Comparison of ENCODE assay signal across 11 cellular contexts in genomic region chr3:100899440-100900091, GRCh38.
A peak's percentile ranks its signal among the peaks of the same experiment; 100 is the strongest.
DNase-seq lines count a peak whose midpoint lies in the region; ATAC-seq and TF ChIP-seq lines count a peak whose summit lies in the region.
"Had no signal": no experiment of that assay in that cellular context is flagged by ENCODE, and none has a peak within 500 bp of the region (broad histone marks: within the 10 kb centered on the region; RNA-seq: fewer than 3 reads in every experiment).

No MANE protein-coding gene starts in this region.

- H3K36me3 Mint-ChIP-seq in chondrocyte (ENCODE audit: low read depth): peaks cover 2% of the 10 kb centered on the region
- no peaks in the 10 kb centered on the region for H3K36me3 Mint-ChIP-seq in activated naive CD4-positive, alpha-beta T cell treated with anti-CD3 and anti-CD28 coated beads, Interleukin-2, amount 10 ng/mL, durations not matched to agents 7 days and 5 days

- DNase-seq in GM13977 (ENCODE audit: low spot score) (peak; percentile 27), chondrocyte (ENCODE audit: low spot score) (no peak), GF-D8 (lab: John Stamatoyannopoulos, UW) (no peak), NCI-H524 treated with DMSO at 0.1 percent for 48 hours (lab: John Stamatoyannopoulos, UW) (no peak), dorsolateral prefrontal cortex (no peak)
- DNase-seq in activated naive CD4-positive, alpha-beta T cell treated with anti-CD3 and anti-CD28 coated beads, Interleukin-2, amount 10 ng/mL, durations not matched to agents 7 days and 5 days: no peak

- in situ Hi-C loops in GM13977 (cut with MboI; ENCODE audit: low pct_unique_long_range_greater_than_20kb, low sequenced_read_pairs, unreplicated experiment): no loop called here

- TF ChIP-seq CTCF in GM13977 (IDR thresholded peaks at IDR 0.05; ENCODE audit: extremely low read depth, insufficient read depth, missing control alignments) (no peak), chondrocyte (IDR thresholded peaks at IDR 0.05) (no peak), dorsolateral prefrontal cortex (IDR thresholded peaks at IDR 0.05 in 54 of 56, conservative IDR thresholded peaks at IDR 0.05 in 2 of 56; ENCODE audit: low read depth in 1 of 56, partially characterized antibody in 56 of 56) (no peak)

- H3K4me1 Mint-ChIP-seq in chondrocyte (ENCODE audit: low read depth): peaks cover 24% of the 10 kb centered on the region
- peaks cover 15% of the 10 kb centered on the region for H3K4me1 Mint-ChIP-seq in activated naive CD4-positive, alpha-beta T cell treated with anti-CD3 and anti-CD28 coated beads, Interleukin-2, amount 10 ng/mL, durations not matched to agents 7 days and 5 days

- H3K9me3 Mint-ChIP-seq in chondrocyte (ENCODE audit: low read depth): peaks cover 3% of the 10 kb centered on the region
- no peaks in the 10 kb centered on the region for H3K9me3 Mint-ChIP-seq in activated naive CD4-positive, alpha-beta T cell treated with anti-CD3 and anti-CD28 coated beads, Interleukin-2, amount 10 ng/mL, durations not matched to agents 7 days and 5 days
- H3K9me3 Mint-ChIP-seq: T-helper 1 cell treated with Interleukin-12 subunit alpha and Interleukin-12 subunit beta and Interleukin-4 antibody, amounts not matched to agents 30 μg/mL and 1 μg/mL, for 36 hours had no signal

- H3K27me3 ChIP-seq in dorsolateral prefrontal cortex: no peaks in the 10 kb centered on the region
- H3K27me3 ChIP-seq: tibial nerve had no signal

- CTCF ChIA-PET in activated naive CD4-positive, alpha-beta T cell treated with anti-CD3 and anti-CD28 coated beads, Interleukin-2, amount 10 ng/mL, durations not matched to agents 7 days and 5 days (lab: Charles Lee): no interaction called here

- ATAC-seq in GM21526 (IDR thresholded peaks at IDR 0.05; ENCODE audit: low FRiP score, unreplicated experiment): peak; percentile 89
- peak; percentile 83 for ATAC-seq in HG03442 (IDR thresholded peaks at IDR 0.05; ENCODE audit: unreplicated experiment)

- H3K27ac Mint-ChIP-seq in chondrocyte (ENCODE audit: unreplicated experiment): peak overlapping the region; percentile 17
- no peak overlapping the region for H3K27ac Mint-ChIP-seq in activated naive CD4-positive, alpha-beta T cell treated with anti-CD3 and anti-CD28 coated beads, Interleukin-2, amount 10 ng/mL, durations not matched to agents 7 days and 5 days
- H3K27ac Mint-ChIP-seq: T-helper 1 cell treated with Interleukin-12 subunit alpha and Interleukin-12 subunit beta and Interleukin-4 antibody, amounts not matched to agents 30 μg/mL and 1 μg/mL, for 36 hours had no signal

- H3K27me3 Mint-ChIP-seq in chondrocyte (ENCODE audit: low read depth): no peaks in the 10 kb centered on the region
- no peaks in the 10 kb centered on the region for H3K27me3 Mint-ChIP-seq in activated naive CD4-positive, alpha-beta T cell treated with anti-CD3 and anti-CD28 coated beads, Interleukin-2, amount 10 ng/mL, durations not matched to agents 7 days and 5 days

- H3K27ac ChIP-seq in dorsolateral prefrontal cortex: no peak overlapping the region
- H3K27ac ChIP-seq: tibial nerve had no signal

- intact Hi-C loops in dorsolateral prefrontal cortex (cut with DNase I): no loop called here

- no peak overlapping the region for H3K4me3 Mint-ChIP-seq in chondrocyte (ENCODE audit: unreplicated experiment)
- no peak overlapping the region for H3K4me3 Mint-ChIP-seq in activated naive CD4-positive, alpha-beta T cell treated with anti-CD3 and anti-CD28 coated beads, Interleukin-2, amount 10 ng/mL, durations not matched to agents 7 days and 5 days
- H3K4me3 Mint-ChIP-seq: T-helper 1 cell treated with Interleukin-12 subunit alpha and Interleukin-12 subunit beta and Interleukin-4 antibody, amounts not matched to agents 30 μg/mL and 1 μg/mL, for 36 hours had no signal

- no peak overlapping the region for H3K4me3 ChIP-seq in dorsolateral prefrontal cortex
- H3K4me3 ChIP-seq: smooth muscle cell, tibial nerve had no signal
